Comparison of ENCODE assay signal across 17 cellular contexts in the genomic region with DNA sequence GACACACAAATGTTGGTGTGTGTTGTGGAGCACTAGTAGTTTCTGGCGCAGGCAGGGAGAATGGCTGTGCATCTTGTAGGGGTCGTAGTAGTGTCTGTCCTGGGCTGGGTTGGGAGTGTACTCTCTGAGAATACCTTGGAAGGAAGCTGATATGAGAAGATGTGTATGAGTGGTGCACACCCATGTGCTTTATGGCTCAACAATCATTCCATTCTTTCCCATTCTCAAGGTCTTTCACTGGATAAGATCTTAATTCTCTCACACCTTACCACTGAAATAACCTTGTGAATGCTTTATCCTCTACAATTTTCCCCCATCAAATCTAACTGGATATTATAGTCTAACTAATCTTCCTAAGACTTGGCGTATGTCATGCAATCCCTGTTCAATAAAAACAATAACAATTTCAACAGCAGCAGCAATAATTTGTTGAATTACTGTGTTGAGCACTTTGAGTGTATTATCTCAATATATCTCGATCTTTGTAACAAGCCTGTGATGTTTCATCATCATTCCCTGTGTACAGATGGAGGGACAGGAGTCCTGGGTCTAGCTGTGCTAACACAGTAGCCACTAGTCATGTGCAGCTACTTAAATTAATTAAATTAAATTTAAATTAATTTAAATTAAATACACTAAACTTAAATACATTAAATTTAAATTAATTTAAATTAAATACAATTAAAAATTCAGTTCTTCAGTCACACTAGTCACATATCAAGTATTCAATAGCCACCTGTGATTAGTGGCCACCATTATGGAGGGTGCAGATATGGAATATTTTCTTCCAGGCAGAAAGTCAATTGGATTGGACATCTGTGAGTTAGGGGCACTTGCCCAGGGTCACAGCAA. TPM values are rescaled to one million over a fixed set of nuclear protein-coding genes. Genes with fewer than 3 reads are reported as not detected.
"Had no signal": no experiment of that assay in that cellular context is flagged by ENCODE, and none has a peak within 500 bp of the region (broad histone marks: within the 10 kb centered on the region; RNA-seq: fewer than 3 reads in every experiment).

No MANE protein-coding gene starts in this region.

- H3K36me3 ChIP-seq: heart left ventricle, right atrium auricular region, thyroid gland, vagina had no signal

- H3K27ac Mint-ChIP-seq: activated CD4-positive, alpha-beta memory T cell treated with anti-CD3 and anti-CD28 coated beads, Interleukin-2, amount 10 ng/mL, durations not matched to agents 7 days and 5 days; activated CD4-positive, alpha-beta T cell treated with anti-CD3 and anti-CD28 coated beads for 36 hours had no signal

- H3K4me3 ChIP-seq: heart left ventricle, right atrium auricular region, skin epidermis, thyroid gland, vagina had no signal

- H3K9me3 Mint-ChIP-seq: activated CD4-positive, alpha-beta memory T cell treated with anti-CD3 and anti-CD28 coated beads, Interleukin-2, amount 10 ng/mL, durations not matched to agents 7 days and 5 days had no signal

- H3K27ac ChIP-seq: heart left ventricle, skin epidermis, thyroid gland, vagina, VCaP had no signal

- ATAC-seq: activated CD4-positive, alpha-beta T cell treated with anti-CD3 and anti-CD28 coated beads for 36 hours; heart left ventricle; left ventricle myocardium superior had no signal

- H3K27me3 ChIP-seq: heart left ventricle, right atrium auricular region, thyroid gland, vagina had no signal

- DNase-seq: activated CD4-positive, alpha-beta memory T cell treated with anti-CD3 and anti-CD28 coated beads, Interleukin-2, amount 10 ng/mL, durations not matched to agents 7 days and 5 days; activated CD4-positive, alpha-beta T cell treated with anti-CD3 and anti-CD28 coated beads for 36 hours; activated gamma-delta T cell; activated T-cell treated with anti-CD3 and anti-CD28 coated beads, Interleukin-2, amount 50 U/mL, for 48 hours; heart left ventricle; kidney; left ventricle myocardium superior; midbrain; T1000; thyroid gland had no signal

- H3K9me3 ChIP-seq: heart left ventricle, right atrium auricular region, thyroid gland, vagina had no signal

- H3K4me3 Mint-ChIP-seq: activated CD4-positive, alpha-beta memory T cell treated with anti-CD3 and anti-CD28 coated beads, Interleukin-2, amount 10 ng/mL, durations not matched to agents 7 days and 5 days; activated CD4-positive, alpha-beta T cell treated with anti-CD3 and anti-CD28 coated beads for 36 hours had no signal

- FAIRE-seq: endometrium, frontal cortex, kidney had no signal

RNA-seq across cellular contexts. Expression of a gene that starts 44.2 kb away (rescaled TPM):
- total RNA-seq: activated CD4-positive, alpha-beta memory T cell treated with anti-CD3 and anti-CD28 coated beads, Interleukin-2, amount 10 ng/mL, durations not matched to agents 7 days and 5 days; activated CD4-positive, alpha-beta T cell treated with anti-CD3 and anti-CD28 coated beads for 36 hours; astrocyte; frontal cortex had no signal
